In the genomic region with DNA sequence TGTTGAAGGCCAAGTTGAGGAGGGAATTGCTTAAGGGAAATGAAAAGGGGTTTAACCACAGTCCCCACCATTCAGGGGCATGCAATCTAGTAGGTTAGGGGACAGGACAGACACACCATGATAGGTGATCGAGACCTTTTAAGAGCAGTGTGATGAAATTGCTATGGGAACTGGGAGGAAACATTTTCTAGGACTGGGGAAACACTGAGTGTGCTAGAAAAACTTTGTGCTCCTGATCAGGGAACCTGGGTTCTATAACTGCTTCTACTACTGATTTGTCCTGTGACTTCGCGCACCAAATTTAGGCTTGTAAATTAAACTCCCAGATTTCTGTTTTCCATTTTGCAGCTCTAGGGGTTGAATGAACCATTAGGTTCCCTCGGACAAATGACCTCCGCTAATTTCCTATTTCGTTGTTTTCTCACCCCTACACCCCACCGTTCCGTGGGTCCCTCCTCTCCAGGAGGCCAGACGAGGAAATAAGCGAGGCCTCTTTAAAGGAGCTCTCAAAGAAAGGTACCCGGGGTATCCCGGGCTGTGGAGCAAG, we compare ENCODE assay signal across 8 cellular contexts. TPM values are rescaled to one million over a fixed set of nuclear protein-coding genes. Genes with fewer than 3 reads are reported as not detected.
DNase-seq lines count a peak whose midpoint lies in the region; ATAC-seq and TF ChIP-seq lines count a peak whose summit lies in the region.

No MANE protein-coding gene starts in this region.

- CTCF ChIA-PET in AG04450 (lab: Charles Lee): interaction anchor here (0.8 to 3.7 kb wide), 5 partner anchors 16 to 282 kb away, joined by 3 to 15 read pairs (median 3); no protein-coding TSS in a partner anchor

- peak overlapping the region; percentile 87 for H2AFZ ChIP-seq in osteoblast (ENCODE audit: low read length)

- peak overlapping the region; percentile 92 for H3K4me3 ChIP-seq in AG04450 (ENCODE audit: low read depth, low read length)
- H3K4me3 ChIP-seq in Peyer's patch: peak overlapping the region; percentile 69 to 94 (median 84)
- peak overlapping the region; percentile 84 for H3K4me3 ChIP-seq in epithelial cell of esophagus (ENCODE audit: low read length)
- peak overlapping the region; percentile 98 for H3K4me3 ChIP-seq in osteoblast (ENCODE audit: insufficient read depth, low read length)

- H3K9me3 ChIP-seq in AG04450 (ENCODE audit: control insufficient read depth, insufficient read depth, low read length) (peaks cover 3% of the 10 kb centered on the region; the same call in 1 of the 2 replicates), Peyer's patch (no peaks in the 10 kb centered on the region), osteoblast (ENCODE audit: low read depth, low read length) (no peaks in the 10 kb centered on the region)

- H3K4me1 ChIP-seq in Peyer's patch (peaks cover 0 to 33% (median 0%) of the 10 kb centered on the region in 4 donors), osteoblast (ENCODE audit: insufficient read depth, low read length) (peaks cover 18% of the 10 kb centered on the region)

- H3K79me2 ChIP-seq in osteoblast (ENCODE audit: insufficient read depth, low read length): peaks cover 29% of the 10 kb centered on the region

- H3K27ac ChIP-seq in AG04450 (ENCODE audit: low read depth, low read length): peak overlapping the region; percentile 69
- H3K27ac ChIP-seq in Peyer's patch: peak overlapping the region; percentile 75 to 82 (median 80)
- H3K27ac ChIP-seq in osteoblast (ENCODE audit: low read depth, low read length): peak overlapping the region; percentile 93

- DNase-seq in AG04450 (ENCODE audit: low read depth, low spot score) (no peak), Peyer's patch (no peak), epithelial cell of esophagus (ENCODE audit: low read depth) (no peak), osteoblast (ENCODE audit: insufficient read length, low spot score, missing footprints) (peak; percentile 19), GM13976 (ENCODE audit: low spot score) (no peak), epidermal melanocyte (ENCODE audit: insufficient read length, low spot score) (no peak), NCI-H82 (lab: John Stamatoyannopoulos, UW) (no peak)

- no peak for TF ChIP-seq CTCF in AG04450 (IDR thresholded peaks at IDR 0.05; ENCODE audit: low read depth, low read length)
- TF ChIP-seq CTCF in Peyer's patch (IDR thresholded peaks at IDR 0.05): no peak
- no peak for TF ChIP-seq CTCF in epithelial cell of esophagus (IDR thresholded peaks at IDR 0.05; ENCODE audit: insufficient read depth, low read depth, low read length, missing control alignments)
- TF ChIP-seq CTCF in osteoblast (IDR thresholded peaks at IDR 0.05; ENCODE audit: extremely low read depth, low read depth, low read length): no peak
- TF ChIP-seq CTCF in GM13976 (IDR thresholded peaks at IDR 0.05; ENCODE audit: borderline replicate concordance, control extremely low read depth, extremely low read depth, insufficient read depth, missing control alignments): no peak

- in situ Hi-C loops in GM13976 (cut with MboI; ENCODE audit: low sequenced_read_pairs, unreplicated experiment): no loop called here

- H3K4me2 ChIP-seq in osteoblast (ENCODE audit: insufficient read depth, low read length): peak overlapping the region; percentile 89

- H3K36me3 ChIP-seq in Peyer's patch: no peaks in the 10 kb centered on the region
- H3K36me3 ChIP-seq in osteoblast (ENCODE audit: insufficient read depth, low read length): no peaks in the 10 kb centered on the region

- no peak for TF ChIP-seq POLR2A in Peyer's patch (IDR thresholded peaks at IDR 0.05)

- POLR2A ChIA-PET in AG04450 (lab: Yijun Ruan, JAX): interaction anchor here (0.9 to 2.2 kb wide), 3 partner anchors 13 to 300 kb away, joined by 3 to 8 read pairs (median 4); partner anchors contain the start of gene YPEL5

- peak; percentile 38 for ATAC-seq in GM19395 (IDR thresholded peaks at IDR 0.05; ENCODE audit: unreplicated experiment)

- H4K20me1 ChIP-seq in osteoblast (ENCODE audit: insufficient read depth, low read length): no peaks in the 10 kb centered on the region

- H3K27me3 ChIP-seq in AG04450 (ENCODE audit: control insufficient read depth, insufficient read depth, low read length) (no peaks in the 10 kb centered on the region), Peyer's patch (no peaks in the 10 kb centered on the region), osteoblast (ENCODE audit: insufficient read depth, low read length) (no peaks in the 10 kb centered on the region)

RNA-seq across cellular contexts. Expression of gene LCLAT1, which starts 0.4 kb away (rescaled TPM):
- polyA plus RNA-seq in AG04450 (2011; rRNA removed): 19.5 and 25.2 TPM in 2 replicates
- 24.9 and 39.1 TPM in 2 replicates for polyA minus RNA-seq in AG04450 (2011; rRNA and poly(A)+ RNA removed)
- 10 to 100 TPM; 10.7 to 60.8 (median 24.9) TPM for total RNA-seq in Peyer's patch
- 16.5 and 29.7 TPM in 2 replicates for total RNA-seq in osteoblast
